9 cellular contexts compared by ENCODE assay signal in genomic region chr14:34781242-34781641, GRCh38.
DNase-seq lines count a peak whose midpoint lies in the region; TF ChIP-seq lines count a peak whose summit lies in the region.
"Had no signal": no experiment of that assay in that cellular context is flagged by ENCODE, and none has a peak within 500 bp of the region (broad histone marks: within the 10 kb centered on the region; RNA-seq: fewer than 3 reads in every experiment).

No MANE protein-coding gene starts in this region.

- no peak overlapping the region for H2BK15ac ChIP-seq in mesenchymal stem cell (ENCODE audit: low read depth, poor library complexity, severe bottlenecking)

- H4K8ac ChIP-seq in mesenchymal stem cell (ENCODE audit: low read length), result no peak overlapping the region

- H3K4me3 ChIP-seq in MG63, result no peak overlapping the region
- no peak overlapping the region for H3K4me3 ChIP-seq in mammary epithelial cell (replicated peaks in 1 of 3; ENCODE audit: insufficient read depth in 1 of 3, low read depth in 2 of 3, low read length in 3 of 3)
- H3K4me3 ChIP-seq in mesenchymal stem cell (ENCODE audit: insufficient read depth in 1 of 2, low read depth in 1 of 2, low read length in 2 of 2), result peak overlapping the region in 1 of 2 experiments; percentile 29
- H3K4me3 ChIP-seq in colonic mucosa, result no peak overlapping the region
- no peak overlapping the region for H3K4me3 ChIP-seq in smooth muscle cell

- 83% methylated on average over 1 of the region's 1 CpG for WGBS in mammary epithelial cell (ENCODE audit: low coverage, missing lambda C conversion rate)
- no CpG with 5 or more reads among the region's 1 CpG for WGBS in mesenchymal stem cell
- 92% methylated on average over 1 of the region's 1 CpG for WGBS in smooth muscle cell (ENCODE audit: low lambda C conversion rate)

- H3K9me3 Mint-ChIP-seq in progenitor cell of endocrine pancreas (ENCODE audit: low read depth), result no peaks in the 10 kb centered on the region

- no peak overlapping the region for H3K4me3 Mint-ChIP-seq in progenitor cell of endocrine pancreas (ENCODE audit: low read depth)

- no peak overlapping the region for H4K91ac ChIP-seq in mesenchymal stem cell (ENCODE audit: low read length)

- H3K79me1 ChIP-seq in mesenchymal stem cell (replicated peaks; ENCODE audit: low read length, poor library complexity, severe bottlenecking), result peaks cover 4% of the 10 kb centered on the region

- H3K27ac Mint-ChIP-seq in progenitor cell of endocrine pancreas, result no peak overlapping the region

- no peak overlapping the region for H3K9ac ChIP-seq in mammary epithelial cell (ENCODE audit: insufficient read depth, low read length)
- H3K9ac ChIP-seq in mesenchymal stem cell (ENCODE audit: low read length), result peak overlapping the region; percentile 75
- no peak overlapping the region for H3K9ac ChIP-seq in colonic mucosa (ENCODE audit: low read depth in 2 of 2, low read length in 2 of 2)
- no peak overlapping the region for H3K9ac ChIP-seq in smooth muscle cell (ENCODE audit: low read depth)

- CTCF ChIA-PET in mammary epithelial cell (lab: Charles Lee; ENCODE audit: low non-redundant PET), result interaction anchor here (0.6 kb wide), 1 partner anchor 201 kb away, joined by 8 read pairs; no protein-coding TSS in a partner anchor

- H4K20me1 ChIP-seq in mammary epithelial cell (ENCODE audit: insufficient read depth, low read length) (no peaks in the 10 kb centered on the region), smooth muscle cell (ENCODE audit: low read depth) (no peaks in the 10 kb centered on the region)

- H2AK5ac ChIP-seq in mesenchymal stem cell (ENCODE audit: low read length, severe bottlenecking), result no peak overlapping the region

- no TSS peak for BruUV-seq in mammary epithelial cell (replicated peaks; lab: Mats Ljungman, UMichigan)

- H3K4me2 ChIP-seq in mammary epithelial cell (ENCODE audit: insufficient read depth, low read depth, low read length) (peak overlapping the region; percentile 52), mesenchymal stem cell (ENCODE audit: low read length, poor library complexity, severe bottlenecking) (no peak overlapping the region), smooth muscle cell (no peak overlapping the region)

- H3K4me1 Mint-ChIP-seq in progenitor cell of endocrine pancreas (ENCODE audit: low read depth), result no peaks in the 10 kb centered on the region

- peak; percentile 98 for DNase-seq in ELR (ENCODE audit: low read depth)
- DNase-seq in MG63, result peak; percentile 41
- peak; percentile 89 for DNase-seq in mammary epithelial cell
- peak; percentile 97 for DNase-seq in mesenchymal stem cell
- no peak for DNase-seq in colonic mucosa
- no peak for DNase-seq in smooth muscle cell (lab: John Stamatoyannopoulos, UW; ENCODE audit: unreplicated experiment)
- DNase-seq in progenitor cell of endocrine pancreas (ENCODE audit: low spot score, unreplicated experiment), result no peak
- no peak for DNase-seq in T-helper 9 cell
- DNase-seq: SHP77 treated with DMSO at 0.1 percent for 48 hours had no signal

- peaks cover 29% of the 10 kb centered on the region for H3K36me3 Mint-ChIP-seq in progenitor cell of endocrine pancreas (ENCODE audit: insufficient read depth)

- TF ChIP-seq CTCF in mammary epithelial cell (conservative IDR thresholded peaks at IDR 0.05 in 1 of 2, IDR thresholded peaks at IDR 0.05 in 1 of 2; ENCODE audit: extremely low read depth in 1 of 2, insufficient read depth in 1 of 2, low read depth in 1 of 2, low read length in 2 of 2), result no peak
- no peak for TF ChIP-seq CTCF in colonic mucosa (IDR thresholded peaks at IDR 0.05)
- TF ChIP-seq CTCF in smooth muscle cell (IDR thresholded peaks at IDR 0.05; ENCODE audit: borderline replicate concordance, insufficient read depth, poor library complexity, severe bottlenecking), result no peak
- no peak for TF ChIP-seq CTCF in progenitor cell of endocrine pancreas (IDR thresholded peaks at IDR 0.05; ENCODE audit: unreplicated experiment)

- no peak overlapping the region for H2BK5ac ChIP-seq in mesenchymal stem cell (ENCODE audit: low read depth, low read length, poor library complexity, severe bottlenecking)

- H3K79me2 ChIP-seq in mammary epithelial cell (ENCODE audit: insufficient read depth, low read length) (peaks cover 5% of the 10 kb centered on the region), smooth muscle cell (ENCODE audit: low read depth) (no peaks in the 10 kb centered on the region)

- no peak overlapping the region for H3K23ac ChIP-seq in mesenchymal stem cell (ENCODE audit: low read length in 2 of 2)

- dilution Hi-C loops in mammary epithelial cell (cut with HindIII; ENCODE audit: low sequenced_read_pairs), result no loop called here

- no peak overlapping the region for H2BK12ac ChIP-seq in mesenchymal stem cell (ENCODE audit: low read length in 2 of 2)

- no peak overlapping the region for H3K14ac ChIP-seq in mesenchymal stem cell (ENCODE audit: low read length in 2 of 2)

- H2BK120ac ChIP-seq in mesenchymal stem cell (ENCODE audit: low read depth, low read length), result no peak overlapping the region

- intact Hi-C loops in mammary epithelial cell (cut with micrococcal nuclease), result loop anchor here (5.0 kb wide), 1 partner anchor 91 kb away; no protein-coding TSS in a partner anchor
- intact Hi-C loops in colonic mucosa (cut with DNase I), result loop anchor here (10.0 kb wide), 1 partner anchor 186 kb away; no protein-coding TSS in a partner anchor

- H3K27ac ChIP-seq in mammary epithelial cell (ENCODE audit: insufficient read depth, low read depth, low read length), result peak overlapping the region; percentile 63
- H3K27ac ChIP-seq in mesenchymal stem cell (ENCODE audit: low read length, poor library complexity, severe bottlenecking), result no peak overlapping the region
- H3K27ac ChIP-seq in colonic mucosa, result no peak overlapping the region
- no peak overlapping the region for H3K27ac ChIP-seq in smooth muscle cell (ENCODE audit: low read depth)

- H3F3A ChIP-seq in smooth muscle cell (ENCODE audit: low read depth), result no peaks in the 10 kb centered on the region

- H3K9me3 ChIP-seq in MG63 (no peaks in the 10 kb centered on the region), mammary epithelial cell (replicated peaks; ENCODE audit: insufficient read depth, low read length) (no peaks in the 10 kb centered on the region), mesenchymal stem cell (ENCODE audit: control insufficient read depth, low read length) (no peaks in the 10 kb centered on the region), colonic mucosa (no peaks in the 10 kb centered on the region), smooth muscle cell (replicated peaks; ENCODE audit: low read depth) (no peaks in the 10 kb centered on the region)

- H3K18ac ChIP-seq in mesenchymal stem cell (ENCODE audit: low read depth in 1 of 2, low read length in 2 of 2), result peak overlapping the region in 1 of 2 experiments; percentile 38

- no peaks in the 10 kb centered on the region for H3K27me3 Mint-ChIP-seq in progenitor cell of endocrine pancreas

- H3K27me3 ChIP-seq in MG63 (no peaks in the 10 kb centered on the region), mammary epithelial cell (ENCODE audit: insufficient read depth, low read length) (no peaks in the 10 kb centered on the region), mesenchymal stem cell (ENCODE audit: control insufficient read depth in 1 of 2, insufficient read depth in 1 of 2, low read length in 2 of 2) (no peaks in the 10 kb centered on the region), colonic mucosa (no peaks in the 10 kb centered on the region), smooth muscle cell (ENCODE audit: low read depth) (no peaks in the 10 kb centered on the region)

- H3K4me1 ChIP-seq in mammary epithelial cell (ENCODE audit: insufficient read depth, low read length), result peaks cover 15% of the 10 kb centered on the region
- no peaks in the 10 kb centered on the region for H3K4me1 ChIP-seq in mesenchymal stem cell (ENCODE audit: control insufficient read depth, insufficient read depth, low read depth, low read length)
- no peaks in the 10 kb centered on the region for H3K4me1 ChIP-seq in colonic mucosa
- H3K4me1 ChIP-seq in smooth muscle cell (ENCODE audit: low read depth), result no peaks in the 10 kb centered on the region

- H2AFZ ChIP-seq in mammary epithelial cell (ENCODE audit: low read depth, low read length), result no peak overlapping the region
- no peak overlapping the region for H2AFZ ChIP-seq in mesenchymal stem cell (ENCODE audit: low read depth, low read length)
- no peak overlapping the region for H2AFZ ChIP-seq in smooth muscle cell (ENCODE audit: low read depth)

- no peak overlapping the region for H3K4ac ChIP-seq in mesenchymal stem cell (ENCODE audit: low read depth in 1 of 2, low read length in 2 of 2)

- in situ Hi-C loops in mammary epithelial cell (cut with MboI; ENCODE audit: low sequenced_read_pairs in 2 of 2), result no loop called here

- H3K36me3 ChIP-seq in MG63 (peaks cover 39% of the 10 kb centered on the region), mammary epithelial cell (ENCODE audit: insufficient read depth, low read length) (peaks cover 24% of the 10 kb centered on the region), mesenchymal stem cell (ENCODE audit: control insufficient read depth in 1 of 2, insufficient read depth in 2 of 2, low read depth in 1 of 2, low read length in 2 of 2) (peaks cover 6 to 61% of the 10 kb centered on the region in 2 experiments), colonic mucosa (peaks cover 8% of the 10 kb centered on the region), smooth muscle cell (ENCODE audit: low read depth) (peaks cover 22% of the 10 kb centered on the region)

Comparison
In these comparisons a context has a peak if more than half of its experiments do, and no peak if none do; other contexts are left out.
1. DNase-seq: peak in ELR (single experiment), MG63 (single experiment), mammary epithelial cell (single experiment) and mesenchymal stem cell (single experiment); none in colonic mucosa (single experiment), smooth muscle cell (single experiment), progenitor cell of endocrine pancreas (single experiment) and T-helper 9 cell (single experiment).